Comparison of ENCODE assay signal across 1 cellular context in the genomic region with DNA sequence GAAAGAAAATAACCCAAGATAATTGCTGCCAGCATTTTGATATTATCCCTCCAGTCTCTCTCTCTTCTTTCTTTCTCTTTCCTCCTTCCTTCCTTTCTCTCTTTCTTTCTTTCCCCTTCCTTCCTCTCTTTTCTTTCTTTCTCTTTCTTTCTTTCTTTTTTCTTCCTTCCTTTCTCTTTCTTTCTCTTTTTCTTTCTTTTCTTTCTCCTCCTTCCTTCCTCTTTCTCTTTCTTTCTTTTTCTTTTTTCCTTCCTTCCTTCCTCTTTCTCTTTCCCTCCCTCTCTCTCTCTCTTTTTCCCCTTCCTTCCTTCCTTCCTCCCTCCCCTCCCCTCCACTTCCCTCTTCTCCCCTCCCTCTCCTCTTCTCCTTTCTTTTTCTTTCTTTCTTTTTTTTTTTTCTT.
TF ChIP-seq lines count a peak whose summit lies in the region.

No MANE protein-coding gene starts in this region.

TF ChIP-seq in SK-N-SH, 30 proteins besides CTCF, POLR2A, EP300 and RAD21 (continued from another document):
- TF ChIP-seq, protein P1, sequence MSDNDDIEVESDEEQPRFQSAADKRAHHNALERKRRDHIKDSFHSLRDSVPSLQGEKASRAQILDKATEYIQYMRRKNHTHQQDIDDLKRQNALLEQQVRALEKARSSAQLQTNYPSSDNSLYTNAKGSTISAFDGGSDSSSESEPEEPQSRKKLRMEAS (IDR thresholded peaks at IDR 0.05; ENCODE audit: low read depth), result no peak
- TF ChIP-seq, protein P2, sequence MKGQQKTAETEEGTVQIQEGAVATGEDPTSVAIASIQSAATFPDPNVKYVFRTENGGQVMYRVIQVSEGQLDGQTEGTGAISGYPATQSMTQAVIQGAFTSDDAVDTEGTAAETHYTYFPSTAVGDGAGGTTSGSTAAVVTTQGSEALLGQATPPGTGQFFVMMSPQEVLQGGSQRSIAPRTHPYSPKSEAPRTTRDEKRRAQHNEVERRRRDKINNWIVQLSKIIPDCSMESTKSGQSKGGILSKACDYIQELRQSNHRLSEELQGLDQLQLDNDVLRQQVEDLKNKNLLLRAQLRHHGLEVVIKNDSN (IDR thresholded peaks at IDR 0.05; ENCODE audit: borderline replicate concordance, low read depth), result no peak
